1 cellular context compared by ENCODE assay signal in genomic region chr9:137295313-137296213, GRCh38.
A peak's percentile ranks its signal among the peaks of the same experiment; 100 is the strongest.
TF ChIP-seq lines count a peak whose summit lies in the region.

No MANE protein-coding gene starts in this region.

TF ChIP-seq in GM12878, 131 proteins besides CTCF, POLR2A, EP300 and RAD21 (continues in another document):
- no peak for TF ChIP-seq ZBED1 (IDR thresholded peaks at IDR 0.05; ENCODE audit: borderline replicate concordance)
- TF ChIP-seq HDAC2 (IDR thresholded peaks at IDR 0.05): no peak
- TF ChIP-seq PKNOX1 (IDR thresholded peaks at IDR 0.05): no peak
- no peak for TF ChIP-seq CHD1 (IDR thresholded peaks at IDR 0.05; ENCODE audit: low read depth, low read length)
- TF ChIP-seq SUZ12 (IDR thresholded peaks at IDR 0.05; ENCODE audit: unreplicated experiment): no peak
- TF ChIP-seq SIX5 (IDR thresholded peaks at IDR 0.05; ENCODE audit: low read depth, low read length, severe bottlenecking): no peak
- no peak for TF ChIP-seq EZH2 (IDR thresholded peaks at IDR 0.05; ENCODE audit: borderline replicate concordance, control insufficient read depth, low read depth, low read length)
- no peak for TF ChIP-seq ZBTB4 (CRISPR knock-in tag; IDR thresholded peaks at IDR 0.05)
- 0 out of 2 replicates have a peak, but pooled peaks have one; percentile 61 for TF ChIP-seq LARP7 (IDR thresholded peaks at IDR 0.05)
- no peak for TF ChIP-seq ATF3 (IDR thresholded peaks at IDR 0.05; ENCODE audit: borderline replicate concordance, extremely low read depth, low read depth, low read length)
- no peak for TF ChIP-seq CHD4 (IDR thresholded peaks at IDR 0.05)
- TF ChIP-seq DPF2 (IDR thresholded peaks at IDR 0.05): no peak
- TF ChIP-seq NFIC (IDR thresholded peaks at IDR 0.05; ENCODE audit: low read depth, low read length): no peak
- TF ChIP-seq REST (IDR thresholded peaks at IDR 0.05; ENCODE audit: low read depth, low read length): no peak
- TF ChIP-seq RUNX3 (IDR thresholded peaks at IDR 0.05; ENCODE audit: low read length): no peak
- no peak for TF ChIP-seq CREM (IDR thresholded peaks at IDR 0.05; ENCODE audit: low read depth)
- peak; percentile 30; the same call in 1 of the 2 replicates for TF ChIP-seq SMC3 (IDR thresholded peaks at IDR 0.05; ENCODE audit: borderline replicate concordance, low read length)
- TF ChIP-seq BCLAF1 (IDR thresholded peaks at IDR 0.05): no peak
- no peak for TF ChIP-seq IKZF2 (IDR thresholded peaks at IDR 0.05)
- no peak for TF ChIP-seq ZBTB40 (IDR thresholded peaks at IDR 0.05; ENCODE audit: borderline replicate concordance)
- TF ChIP-seq CREB1 (IDR thresholded peaks at IDR 0.05; ENCODE audit: low read depth): no peak
- no peak for TF ChIP-seq FOS (IDR thresholded peaks at IDR 0.05; ENCODE audit: borderline replicate concordance, extremely low read depth, insufficient read length)
- TF ChIP-seq NRF1 (conservative IDR thresholded peaks at IDR 0.05; ENCODE audit: low read depth, low read length): no peak
- no peak for TF ChIP-seq IRF3 (IDR thresholded peaks at IDR 0.05)
- no peak for TF ChIP-seq USF1 (IDR thresholded peaks at IDR 0.05; ENCODE audit: borderline replicate concordance, extremely low read length, insufficient read depth, low read depth, low read length)
- peak; percentile 52; the same call in 1 of the 2 replicates for TF ChIP-seq PAX5 (IDR thresholded peaks at IDR 0.05; ENCODE audit: borderline replicate concordance, low read depth, low read length)
- no peak for TF ChIP-seq POLR2AphosphoS5 (IDR thresholded peaks at IDR 0.05; ENCODE audit: low read length)
- no peak for TF ChIP-seq USF2 (IDR thresholded peaks at IDR 0.05; ENCODE audit: borderline replicate concordance, low read depth, low read length)
- TF ChIP-seq BCL11A (IDR thresholded peaks at IDR 0.05; ENCODE audit: low read depth, low read length): no peak
- no peak for TF ChIP-seq TCF7 (IDR thresholded peaks at IDR 0.05; ENCODE audit: borderline replicate concordance)
- no peak for TF ChIP-seq BMI1 (IDR thresholded peaks at IDR 0.05; ENCODE audit: borderline replicate concordance)
- no peak for TF ChIP-seq PML (IDR thresholded peaks at IDR 0.05; ENCODE audit: low read length)
- no peak for TF ChIP-seq MYB (IDR thresholded peaks at IDR 0.05; ENCODE audit: borderline replicate concordance, low read depth, low read length)
- TF ChIP-seq PBX3 (IDR thresholded peaks at IDR 0.05; ENCODE audit: insufficient replicate concordance, low read depth, low read length): no peak
- TF ChIP-seq TARDBP (IDR thresholded peaks at IDR 0.05; ENCODE audit: borderline replicate concordance): no peak
- TF ChIP-seq SREBF1 (IDR thresholded peaks at IDR 0.05; ENCODE audit: low read length): no peak
- TF ChIP-seq ELK1 (IDR thresholded peaks at IDR 0.05; ENCODE audit: low read depth, low read length): no peak
- no peak for TF ChIP-seq MXI1 (IDR thresholded peaks at IDR 0.05; ENCODE audit: low read depth, low read length)
- no peak for TF ChIP-seq HDAC6 (IDR thresholded peaks at IDR 0.05; ENCODE audit: unreplicated experiment)
- no peak for TF ChIP-seq SPI1 (IDR thresholded peaks at IDR 0.05; ENCODE audit: borderline replicate concordance, insufficient read depth, low read depth, low read length)
- TF ChIP-seq ZNF207 (IDR thresholded peaks at IDR 0.05; ENCODE audit: borderline replicate concordance): no peak
